In genomic region chr10:293636-294035, GRCh38 we compare ENCODE assay signal across 19 cellular contexts.
"Had no signal": no experiment of that assay in that cellular context is flagged by ENCODE, and none has a peak within 500 bp of the region (broad histone marks: within the 10 kb centered on the region; RNA-seq: fewer than 3 reads in every experiment).

No MANE protein-coding gene starts in this region.

- H3K36me3 Mint-ChIP-seq: natural killer cell had no signal

- H3K4me2 ChIP-seq: hepatocyte had no signal

- H3K79me2 ChIP-seq: hepatocyte had no signal

- H3K27ac Mint-ChIP-seq: dendritic cell treated with granulocyte-macrophage colony-stimulating factor and Interleukin-4, amounts not matched to agents 40 ng/mL and 50 ng/mL, for 4 days; natural killer cell; T-helper 1 cell treated with Interleukin-12 subunit alpha and Interleukin-12 subunit beta and Interleukin-4 antibody, amounts not matched to agents 30 μg/mL and 1 μg/mL, for 36 hours had no signal

- H3K27me3 ChIP-seq: breast epithelium, hepatocyte, tibial nerve, uterus had no signal

- H3K9me3 Mint-ChIP-seq: dendritic cell treated with granulocyte-macrophage colony-stimulating factor and Interleukin-4, amounts not matched to agents 40 ng/mL and 50 ng/mL, for 4 days; natural killer cell; T-helper 1 cell treated with Interleukin-12 subunit alpha and Interleukin-12 subunit beta and Interleukin-4 antibody, amounts not matched to agents 30 μg/mL and 1 μg/mL, for 36 hours had no signal

- DNase-seq: activated CD4-positive, alpha-beta T cell treated with anti-CD3 and anti-CD28 coated beads, Interleukin-2, amount 50 U/mL, for 1 hour; activated CD8-positive, alpha-beta memory T cell treated with anti-CD3 and anti-CD28 coated beads, Interleukin-2, amount 50 U/mL, for 48 hours; activated effector memory CD4-positive, alpha-beta T cell treated with anti-CD3 and anti-CD28 coated beads, Interleukin-2, amount 50 U/mL, for 16 hours; activated naive CD4-positive, alpha-beta T cell treated with anti-CD3 and anti-CD28 coated beads, Interleukin-2, amount 50 U/mL, for 16 hours; activated T-cell treated with anti-CD3 and anti-CD28 coated beads, Interleukin-2, amount 50 U/mL, for 48 hours; aorta; cerebellar nuclear complex; effector CD8-positive, alpha-beta T cell; natural killer cell; nucleus accumbens; stimulated activated naive CD8-positive, alpha-beta T cell treated with anti-CD3 and anti-CD28 coated beads, Interleukin-15, Interleukin-2, amounts not matched to agents 100 U/mL and 50 U/mL, for 24 hours; uterus had no signal

- H3K4me3 ChIP-seq: breast epithelium, hepatocyte, tibial nerve, uterus had no signal

- H3K27ac ChIP-seq: breast epithelium, hepatocyte, uterus had no signal

- H3K36me3 ChIP-seq: breast epithelium, uterus had no signal

- H3K9me3 ChIP-seq: breast epithelium, tibial nerve, uterus had no signal

- H3K4me3 Mint-ChIP-seq: dendritic cell treated with granulocyte-macrophage colony-stimulating factor and Interleukin-4, amounts not matched to agents 40 ng/mL and 50 ng/mL, for 4 days; natural killer cell; T-helper 1 cell treated with Interleukin-12 subunit alpha and Interleukin-12 subunit beta and Interleukin-4 antibody, amounts not matched to agents 30 μg/mL and 1 μg/mL, for 36 hours had no signal

- ATAC-seq: activated CD4-positive, CD25-positive, alpha-beta regulatory T cell treated with anti-CD3 and anti-CD28 coated beads, Interleukin-2, amount 50 U/mL, for 24 hours; esophagus mucosa; natural killer cell; stimulated activated naive CD8-positive, alpha-beta T cell treated with anti-CD3 and anti-CD28 coated beads, Interleukin-15, Interleukin-2, amounts not matched to agents 100 U/mL and 50 U/mL, for 24 hours had no signal

- H2AFZ ChIP-seq: hepatocyte had no signal

- H3K4me1 ChIP-seq: breast epithelium, uterus had no signal
